Comparison of ENCODE assay signal across 8 cellular contexts in genomic region chr16:11356573-11357331, GRCh38. TPM values are rescaled to one million over a fixed set of nuclear protein-coding genes. Genes with fewer than 3 reads are reported as not detected.
DNase-seq lines count a peak whose midpoint lies in the region; ATAC-seq, FAIRE-seq and TF ChIP-seq lines count a peak whose summit lies in the region.

No MANE protein-coding gene starts in this region.

- DNase-seq in DMS153 (lab: John Stamatoyannopoulos, UW) (peak; percentile 17), T-helper 17 cell (peak; percentile 21 to 44 (median 30)), K562 (ENCODE audit: extremely low read depth in 1 of 4, low spot score in 3 of 4) (peak; percentile 75 to 82 (median 78)), inferior parietal cortex (ENCODE audit: extremely low spot score) (peak; percentile 36)
- peak; percentile 65 for DNase-seq in stimulated activated CD4-positive, alpha-beta T cell treated with anti-CD3 and anti-CD28 coated beads, Interleukin-4, amount 100 ng/mL, for 1 hour

- H2AFZ ChIP-seq in Loucy (ENCODE audit: low read length) = no peak overlapping the region
- H2AFZ ChIP-seq in K562 (ENCODE audit: low read depth, low read length) = peak overlapping the region; percentile 58; the same call in 1 of the 2 replicates

- H3K4me2 ChIP-seq in Loucy (ENCODE audit: low read depth, low read length, poor library complexity, severe bottlenecking) (no peak overlapping the region), K562 (ENCODE audit: insufficient read depth, low read length) (no peak overlapping the region)

- CTCF ChIA-PET in K562 (lab: Yijun Ruan, JAX; ENCODE audit: low intra/inter-chr PET ratio) = interaction anchor here (0.6 to 3.7 kb wide), 6 partner anchors 101 to 403 kb away, joined by 3 to 24 read pairs (median 6); partner anchors contain the start of gene SOCS1

- no peak for TF ChIP-seq POLR2A in K562 (conservative IDR thresholded peaks at IDR 0.05)

- intact Hi-C loops in K562 (cut with micrococcal nuclease) = loop anchor here (2.0 kb wide), 2 partner anchors 100 to 384 kb away; partner anchors contain the start of gene SOCS1

- H3K4me3 ChIP-seq in Loucy (ENCODE audit: low read length, poor library complexity, severe bottlenecking) (no peak overlapping the region), K562 (no peak overlapping the region)

- no peaks in the 10 kb centered on the region for H3K27me3 ChIP-seq in Loucy (ENCODE audit: insufficient read depth, low read length, poor library complexity, severe bottlenecking)
- H3K27me3 ChIP-seq in K562 (ENCODE audit: control insufficient read depth in 2 of 2, insufficient read depth in 2 of 2, low read length in 2 of 2) = no peaks in the 10 kb centered on the region

- H3K9ac ChIP-seq in Loucy (ENCODE audit: low read depth, low read length, poor library complexity, severe bottlenecking) (no peak overlapping the region), K562 (ENCODE audit: insufficient read depth in 1 of 2, low read depth in 2 of 2, low read length in 2 of 2) (no peak overlapping the region)

- in situ Hi-C loops in K562 (cut with MboI) = no loop called here

- no peak overlapping the region; the same call in 2 of the 3 replicates for H3K27ac ChIP-seq in K562 (ENCODE audit: extremely low read depth, low read depth, low read length)

- TF ChIP-seq CTCF in Loucy (conservative IDR thresholded peaks at IDR 0.05; ENCODE audit: low read length) (peak; percentile 62), K562 (IDR thresholded peaks at IDR 0.05 in 2 of 3, conservative IDR thresholded peaks at IDR 0.05 in 1 of 3; ENCODE audit: insufficient read depth in 2 of 3, low read depth in 1 of 3, low read length in 3 of 3) (peak; percentile 77 to 88 (median 84))

- H3K27ac Mint-ChIP-seq in T-helper 17 cell = no peak overlapping the region

- H3K79me2 ChIP-seq in Loucy (ENCODE audit: insufficient read depth, low read length) (peaks cover 9% of the 10 kb centered on the region; the same call in 1 of the 2 replicates), K562 (ENCODE audit: control insufficient read depth, insufficient read depth, low read length) (no peaks in the 10 kb centered on the region)

- ATAC-seq in T-helper 17 cell (peak; percentile 27), K562 (peak; percentile 90), HG02870 (IDR thresholded peaks at IDR 0.05; ENCODE audit: unreplicated experiment) (no peak), HG02571 (IDR thresholded peaks at IDR 0.05; ENCODE audit: unreplicated experiment) (no peak)

- no peaks in the 10 kb centered on the region for H3K36me3 ChIP-seq in Loucy (ENCODE audit: insufficient read depth, low read length)
- H3K36me3 ChIP-seq in K562 (ENCODE audit: control insufficient read depth, insufficient read depth, low read length) = peaks cover 2% of the 10 kb centered on the region; the same call in 1 of the 3 replicates

- peak; percentile 77 to 84 for TF ChIP-seq RAD21 in K562 (CRISPR knock-in tag; conservative IDR thresholded peaks at IDR 0.05 in 1 of 2, IDR thresholded peaks at IDR 0.05 in 1 of 2)

- POLR2A ChIA-PET in K562 (lab: Yijun Ruan, JAX) = interaction anchor here (0.8 to 1.4 kb wide), 3 partner anchors 100 to 393 kb away, joined by 3 to 5 read pairs (median 3); partner anchors contain the start of gene SOCS1

- no peak overlapping the region for H3K4me3 Mint-ChIP-seq in T-helper 17 cell

- no peaks in the 10 kb centered on the region for H3F3A ChIP-seq in Loucy (ENCODE audit: low read depth)

- H3K36me3 Mint-ChIP-seq in T-helper 17 cell (ENCODE audit: low read depth) = no peaks in the 10 kb centered on the region

- no peaks in the 10 kb centered on the region for H3K9me1 ChIP-seq in K562 (ENCODE audit: control insufficient read depth, insufficient read depth, low read length)

- H3K4me1 ChIP-seq in Loucy (ENCODE audit: insufficient read depth, low read length, poor library complexity, severe bottlenecking) (peaks cover 29% of the 10 kb centered on the region), K562 (replicated peaks in 1 of 2; ENCODE audit: control insufficient read depth in 2 of 2, insufficient read depth in 2 of 2, low read length in 2 of 2) (peaks cover 8 to 39% of the 10 kb centered on the region in 2 experiments; a peak in 4 of 5 replicates)

- peak; percentile 73 for FAIRE-seq in K562 (lab: Jason Lieb, UNC)

- TF ChIP-seq EP300 in K562 (IDR thresholded peaks at IDR 0.05; ENCODE audit: low read length) = no peak

- H3K9me3 ChIP-seq in Loucy (ENCODE audit: insufficient read depth, low read depth, low read length) (no peaks in the 10 kb centered on the region), T-helper 17 cell (ENCODE audit: control insufficient read depth, low read length, poor library complexity, severe bottlenecking) (no peaks in the 10 kb centered on the region), K562 (replicated peaks; ENCODE audit: control insufficient read depth, insufficient read depth, low read depth, low read length) (no peaks in the 10 kb centered on the region; the same call in 1 of the 2 replicates)

- H4K20me1 ChIP-seq in Loucy (ENCODE audit: insufficient read depth, low read length, poor library complexity, severe bottlenecking) = peaks cover 3% of the 10 kb centered on the region
- no peaks in the 10 kb centered on the region for H4K20me1 ChIP-seq in K562 (replicated peaks; ENCODE audit: control insufficient read depth, insufficient read depth, low read length)

- H3K9me2 ChIP-seq in Loucy (replicated peaks; ENCODE audit: low read depth, low read length) = no peaks in the 10 kb centered on the region

- H3K4me1 Mint-ChIP-seq in T-helper 17 cell = peaks cover 37% of the 10 kb centered on the region

- WGBS in K562 (ENCODE audit: insufficient coverage, low coverage, missing lambda C conversion rate) = 32% methylated on average over 15 of the region's 15 CpGs

- no TSS peak for BruUV-seq in K562 (replicated peaks; lab: Mats Ljungman, UMichigan)

- peaks cover 21% of the 10 kb centered on the region for H3K27me3 Mint-ChIP-seq in T-helper 17 cell

TF ChIP-seq in K562, 482 proteins besides CTCF, POLR2A, EP300 and RAD21 (continues in another document):
- TF ChIP-seq ZFP1 (CRISPR knock-in tag; IDR thresholded peaks at IDR 0.05) = no peak
- TF ChIP-seq STAG1 (CRISPR knock-in tag; IDR thresholded peaks at IDR 0.05; ENCODE audit: borderline replicate concordance) = peak; percentile 84; the same call in 1 of the 2 replicates
- no peak for TF ChIP-seq ZNF174 (CRISPR knock-in tag; IDR thresholded peaks at IDR 0.05)
- no peak for TF ChIP-seq ZNF589 (CRISPR knock-in tag; IDR thresholded peaks at IDR 0.05; ENCODE audit: low read depth)
- TF ChIP-seq FOXK2 (conservative IDR thresholded peaks at IDR 0.05 in 1 of 2, IDR thresholded peaks at IDR 0.05 in 1 of 2; ENCODE audit: low read depth in 2 of 2) = 0 out of 4 replicates have a peak, but pooled peaks of 1 of the 2 experiments have one; percentile 26
- TF ChIP-seq DLX4 (CRISPR knock-in tag; IDR thresholded peaks at IDR 0.05) = no peak
- TF ChIP-seq ZNF140 (CRISPR knock-in tag; IDR thresholded peaks at IDR 0.05) = no peak
- TF ChIP-seq, protein P1, sequence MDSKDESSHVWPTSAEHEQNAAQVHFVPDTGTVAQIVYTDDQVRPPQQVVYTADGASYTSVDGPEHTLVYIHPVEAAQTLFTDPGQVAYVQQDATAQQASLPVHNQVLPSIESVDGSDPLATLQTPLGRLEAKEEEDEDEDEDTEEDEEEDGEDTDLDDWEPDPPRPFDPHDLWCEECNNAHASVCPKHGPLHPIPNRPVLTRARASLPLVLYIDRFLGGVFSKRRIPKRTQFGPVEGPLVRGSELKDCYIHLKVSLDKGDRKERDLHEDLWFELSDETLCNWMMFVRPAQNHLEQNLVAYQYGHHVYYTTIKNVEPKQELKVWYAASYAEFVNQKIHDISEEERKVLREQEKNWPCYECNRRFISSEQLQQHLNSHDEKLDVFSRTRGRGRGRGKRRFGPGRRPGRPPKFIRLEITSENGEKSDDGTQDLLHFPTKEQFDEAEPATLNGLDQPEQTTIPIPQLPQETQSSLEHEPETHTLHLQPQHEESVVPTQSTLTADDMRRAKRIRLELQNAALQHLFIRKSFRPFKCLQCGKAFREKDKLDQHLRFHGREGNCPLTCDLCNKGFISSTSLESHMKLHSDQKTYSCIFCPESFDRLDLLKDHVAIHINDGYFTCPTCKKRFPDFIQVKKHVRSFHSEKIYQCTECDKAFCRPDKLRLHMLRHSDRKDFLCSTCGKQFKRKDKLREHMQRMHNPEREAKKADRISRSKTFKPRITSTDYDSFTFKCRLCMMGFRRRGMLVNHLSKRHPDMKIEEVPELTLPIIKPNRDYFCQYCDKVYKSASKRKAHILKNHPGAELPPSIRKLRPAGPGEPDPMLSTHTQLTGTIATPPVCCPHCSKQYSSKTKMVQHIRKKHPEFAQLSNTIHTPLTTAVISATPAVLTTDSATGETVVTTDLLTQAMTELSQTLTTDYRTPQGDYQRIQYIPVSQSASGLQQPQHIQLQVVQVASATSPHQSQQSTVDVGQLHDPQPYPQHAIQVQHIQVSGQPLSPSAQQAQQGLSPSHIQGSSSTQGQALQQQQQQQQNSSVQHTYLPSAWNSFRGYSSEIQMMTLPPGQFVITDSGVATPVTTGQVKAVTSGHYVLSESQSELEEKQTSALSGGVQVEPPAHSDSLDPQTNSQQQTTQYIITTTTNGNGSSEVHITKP (IDR thresholded peaks at IDR 0.05; ENCODE audit: partially characterized antibody) = peak; percentile 67

RNA-seq across cellular contexts. Expression of gene RMI2, which starts 11.5 kb away (rescaled TPM):
- total RNA-seq in T-helper 17 cell (1 to 10 TPM; 1.4 to 2.1 TPM), K562 (2014; rRNA removed) (23.2 and 35.2 TPM in 2 replicates), K562 (2014; rRNA removed; fragmentation: Illumina TruSeq; extraction: Trizol) (32.6 and 39.9 TPM in 2 replicates), K562 (2015; rRNA removed; fragmentation: Illumina TruSeq; extraction: Trizol) (16.1 and 16.4 TPM in 2 replicates), K562 (2021) (33.7 and 38.8 TPM in 2 replicates)
- 15.0 and 19.5 TPM in 2 replicates for total RNA-seq in K562 (2011; cell fraction: chromatin; rRNA removed; ENCODE audit: low replicate concordance)
- 8.7 and 9.6 TPM in 2 replicates for total RNA-seq in K562 (2011; cell fraction: nucleolus; rRNA removed)
- 13.8 and 19.5 TPM in 2 replicates for total RNA-seq in K562 (2011; cell fraction: nucleoplasm; rRNA removed)
- polyA plus RNA-seq in K562 (2011; rRNA removed) (27.4 and 35.0 TPM in 2 replicates), K562 (2014; fragmentation: Illumina TruSeq; extraction: Trizol) (43.4 and 48.8 TPM in 2 replicates), K562 (2014; fragmentation: Nextera tagmentation; extraction: Ambion mirVana) (10 to 100 TPM in 1 of 2 experiments, 1 to 10 TPM in 1; 8.0 to 10.3 TPM), K562 (2014; rRNA removed) (32.5 and 36.9 TPM in 2 replicates)
- 12.1 and 25.8 TPM in 2 replicates for polyA plus RNA-seq in K562 (2011; cell fraction: cytosol; rRNA removed)
- polyA plus RNA-seq in K562 (2011; cell fraction: nucleus; rRNA removed) = 9.6 and 15.0 TPM in 2 replicates
- polyA plus RNA-seq in K562 (2012) = 37.1 and 50.2 TPM in 2 replicates
- polyA minus RNA-seq in K562 (2011; rRNA and poly(A)+ RNA removed) = 18.2 and 19.3 TPM in 2 replicates
- polyA minus RNA-seq in K562 (2011; cell fraction: cytosol; rRNA and poly(A)+ RNA removed) = 7.6 and 8.6 TPM in 2 replicates
- polyA minus RNA-seq in K562 (2011; cell fraction: nucleus; rRNA and poly(A)+ RNA removed) = 3.9 and 8.6 TPM in 2 replicates

Comparison
In these comparisons a context has a peak if more than half of its experiments do, and no peak if none do; other contexts are left out.
1. DNase-seq: peak in every context shown above with its lines; median percentile 78 in K562; 65 in stimulated activated CD4-positive, alpha-beta T cell treated with anti-CD3 and anti-CD28 coated beads, Interleukin-4, amount 100 ng/mL, for 1 hour; 36 in inferior parietal cortex; 30 in T-helper 17 cell; 17 in DMS153.
2. ATAC-seq: peak in T-helper 17 cell (single experiment) and K562 (single experiment); none in HG02870 (single experiment) and HG02571 (single experiment).